Comparison of ENCODE assay signal across 31 cellular contexts in the genomic region with DNA sequence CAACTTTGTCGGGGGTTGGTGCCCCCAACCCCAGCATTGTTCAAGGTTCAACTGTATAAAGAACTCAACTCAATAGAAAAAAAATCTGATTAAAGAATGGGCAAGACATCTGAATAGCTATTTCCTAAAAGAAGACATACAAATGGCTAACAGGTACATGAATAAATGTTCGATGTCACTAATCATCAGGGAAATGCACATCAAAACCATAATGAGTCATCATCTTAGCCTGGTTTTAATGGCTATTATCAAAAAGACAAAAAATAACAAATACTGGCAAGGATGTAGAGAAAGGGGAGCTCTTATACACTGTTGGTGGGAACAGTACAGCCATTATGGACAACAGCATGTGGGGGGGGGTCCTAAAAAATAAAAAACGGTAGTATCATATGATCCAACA. TPM values are rescaled to one million over a fixed set of nuclear protein-coding genes. Genes with fewer than 3 reads are reported as not detected.
"Had no signal": no experiment of that assay in that cellular context is flagged by ENCODE, and none has a peak within 500 bp of the region (broad histone marks: within the 10 kb centered on the region; RNA-seq: fewer than 3 reads in every experiment).

No MANE protein-coding gene starts in this region.

- H3K4me1 ChIP-seq: ascending aorta had no signal

- DNase-seq: activated B cell treated with CpG ODN at 0.5 μM for 24 hours; activated CD4-positive, alpha-beta memory T cell treated with anti-CD3 and anti-CD28 coated beads, Interleukin-2, amount 10 ng/mL, durations not matched to agents 7 days and 5 days; activated CD4-positive, alpha-beta T cell treated with anti-CD3 and anti-CD28 coated beads for 4 hours; activated CD4-positive, alpha-beta T cell treated with anti-CD3 and anti-CD28 coated beads, Interleukin-2, amount 10 ng/mL, durations not matched to agents 24 days and 14 days; activated CD4-positive, alpha-beta T cell treated with anti-CD3 and anti-CD28 coated beads, Interleukin-2, amount 50 U/mL, for 1 hour; activated CD4-positive, alpha-beta T cell treated with anti-CD3 and anti-CD28 coated beads, Interleukin-2, amount 50 U/mL, for 48 hours; activated CD4-positive, CD25-positive, alpha-beta regulatory T cell treated with anti-CD3 and anti-CD28 coated beads, Interleukin-2, amount 50 U/mL, for 72 hours; activated CD8-positive, alpha-beta memory T cell treated with anti-CD3 and anti-CD28 coated beads for 24 hours; activated CD8-positive, alpha-beta memory T cell treated with anti-CD3 and anti-CD28 coated beads, Interleukin-2, amount 10 ng/mL, durations not matched to agents 7 days and 5 days; activated CD8-positive, alpha-beta memory T cell treated with anti-CD3 and anti-CD28 coated beads, Interleukin-2, amount 50 U/mL, for 48 hours; activated CD8-positive, alpha-beta T cell treated with anti-CD3 and anti-CD28 coated beads, Interleukin-2, amount 10 ng/mL, durations not matched to agents 7 days and 5 days; activated effector memory CD4-positive, alpha-beta T cell treated with Interleukin-2 at 50 U/mL for 16 hours; activated gamma-delta T cell; activated naive CD4-positive, alpha-beta T cell treated with anti-CD3 and anti-CD28 coated beads, Interleukin-2, amount 10 ng/mL, durations not matched to agents 7 days and 5 days; activated naive CD4-positive, alpha-beta T cell treated with Interleukin-2 at 50 U/mL for 16 hours; activated naive CD8-positive, alpha-beta T cell treated with anti-CD3 and anti-CD28 coated beads, Interleukin-2, amount 10 ng/mL, durations not matched to agents 7 days and 5 days; activated naive CD8-positive, alpha-beta T cell treated with anti-CD3 and anti-CD28 coated beads, Interleukin-2, amount 50 U/mL, for 24 hours; activated T-cell treated with anti-CD3 and anti-CD28 coated beads, Interleukin-2, amount 50 U/mL, for 24 hours; activated T-cell treated with anti-CD3 and anti-CD28 coated beads, Interleukin-2, amount 50 U/mL, for 48 hours; amygdala; anterior cingulate cortex; caudate nucleus; cerebellar nuclear complex; T-helper 1 cell; T-helper 2 cell; T-helper 9 cell had no signal

- H3K27me3 ChIP-seq: ascending aorta, cardiac muscle cell had no signal

- H3K9me3 ChIP-seq: ascending aorta had no signal

- ATAC-seq: activated CD8-positive, alpha-beta memory T cell treated with anti-CD3 and anti-CD28 coated beads, Interleukin-2, amount 10 ng/mL, durations not matched to agents 7 days and 5 days; activated CD8-positive, alpha-beta T cell treated with anti-CD3 and anti-CD28 coated beads, Interleukin-2, amount 10 ng/mL, durations not matched to agents 7 days and 5 days; activated naive CD8-positive, alpha-beta T cell treated with anti-CD3 and anti-CD28 coated beads, Interleukin-2, amount 50 U/mL, for 24 hours had no signal

- H3K36me3 ChIP-seq: ascending aorta, cardiac muscle cell had no signal

- H3K27ac ChIP-seq: ascending aorta, cardiac muscle cell, VCaP had no signal

- H3K4me3 ChIP-seq: ascending aorta, cardiac muscle cell had no signal

RNA-seq across cellular contexts. Expression of a gene that starts 28.7 kb away (rescaled TPM):
- total RNA-seq: activated B cell treated with CpG ODN at 0.5 μM for 24 hours; activated CD4-positive, alpha-beta memory T cell treated with anti-CD3 and anti-CD28 coated beads, Interleukin-2, amount 10 ng/mL, durations not matched to agents 7 days and 5 days; activated CD4-positive, alpha-beta T cell treated with anti-CD3 and anti-CD28 coated beads, Interleukin-2, amount 10 ng/mL, durations not matched to agents 24 days and 14 days; activated CD8-positive, alpha-beta memory T cell treated with anti-CD3 and anti-CD28 coated beads, Interleukin-2, amount 10 ng/mL, durations not matched to agents 7 days and 5 days; activated CD8-positive, alpha-beta T cell treated with anti-CD3 and anti-CD28 coated beads, Interleukin-2, amount 10 ng/mL, durations not matched to agents 7 days and 5 days; activated naive CD8-positive, alpha-beta T cell treated with anti-CD3 and anti-CD28 coated beads, Interleukin-2, amount 10 ng/mL, durations not matched to agents 7 days and 5 days; activated T-helper 2 cell treated with anti-CD3 and anti-CD28 coated beads, Interferon-gamma antibody, Interleukin-2, Interleukin-4, amounts not matched to agents 10 μg/mL and 5 μg/mL and 100 μg/mL, durations not matched to agents 14 hours and 24 hours and 36 hours; ascending aorta; bronchial epithelial cell had no signal
